Comparison of ENCODE assay signal across 1 cellular context in genomic region chr11:65027213-65028067, GRCh38.
TF ChIP-seq lines count a peak whose summit lies in the region.

TSS of gene SNX15 (plus strand) at chr11:65027439. CDS start at chr11:65027538, 99 bp downstream.

TF ChIP-seq in GM23338, 12 proteins besides CTCF, POLR2A, EP300 and RAD21 (continued from another document):
- no peak for TF ChIP-seq REST (IDR thresholded peaks at IDR 0.05; ENCODE audit: unreplicated experiment)
- TF ChIP-seq EZH2 (IDR thresholded peaks at IDR 0.05; ENCODE audit: low read depth, unreplicated experiment), result no peak
- no peak for TF ChIP-seq ZNF114 (CRISPR knock-in tag; IDR thresholded peaks at IDR 0.05)
- no peak for TF ChIP-seq NANOG (IDR thresholded peaks at IDR 0.05; ENCODE audit: borderline replicate concordance)
